In the genomic region with DNA sequence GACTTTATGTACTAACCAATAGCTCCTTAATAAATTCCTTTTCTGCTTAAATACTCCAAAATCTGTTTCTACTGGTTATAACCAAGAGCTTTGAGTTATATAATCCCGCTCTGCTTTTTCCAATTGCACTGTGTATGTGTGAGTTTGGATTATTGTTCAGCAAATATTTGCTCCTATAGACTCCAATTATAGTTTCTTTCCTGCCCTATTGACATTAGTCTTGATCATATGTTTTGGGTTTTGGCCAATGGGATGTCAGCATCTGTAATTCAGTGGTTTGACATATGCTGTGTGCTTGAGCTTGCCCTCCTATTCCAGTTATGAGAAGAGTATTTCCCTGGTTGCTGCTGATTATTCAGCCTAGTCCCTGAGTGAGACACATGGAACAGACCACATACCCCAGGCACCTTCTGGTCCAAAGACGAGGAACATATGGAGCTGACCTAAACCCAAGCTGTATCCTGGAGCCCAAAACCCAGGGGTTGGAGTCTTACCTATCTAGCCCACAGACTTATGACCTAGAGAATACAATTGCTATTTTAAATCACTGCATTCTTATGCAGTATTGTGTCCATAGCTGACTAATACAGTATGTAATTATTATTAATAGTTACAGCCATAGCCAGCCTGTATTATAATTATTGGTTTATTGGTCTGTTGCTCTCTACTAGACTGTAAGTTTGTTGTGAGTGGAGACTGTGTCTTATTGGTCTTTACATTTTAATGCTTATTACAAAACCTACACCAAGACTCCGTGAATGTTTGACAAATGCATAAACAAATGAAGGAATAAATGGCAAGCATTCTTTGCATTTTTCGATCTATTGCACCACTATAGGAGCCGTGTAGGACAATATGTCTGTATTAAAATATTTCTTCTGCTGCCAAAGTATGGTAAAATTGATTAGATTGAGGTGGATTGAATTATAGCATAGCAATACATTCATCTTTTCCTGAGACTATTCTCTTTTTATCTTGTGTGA, we compare ENCODE assay signal across 2 cellular contexts.
TF ChIP-seq lines count a peak whose summit lies in the region.

No MANE protein-coding gene starts in this region.

TF ChIP-seq in SK-N-SH treated with all-trans-retinoic acid at 6 μM for 48 hours, 23 proteins besides CTCF, POLR2A, EP300 and RAD21 (continued from another document):
- TF ChIP-seq, protein P1, sequence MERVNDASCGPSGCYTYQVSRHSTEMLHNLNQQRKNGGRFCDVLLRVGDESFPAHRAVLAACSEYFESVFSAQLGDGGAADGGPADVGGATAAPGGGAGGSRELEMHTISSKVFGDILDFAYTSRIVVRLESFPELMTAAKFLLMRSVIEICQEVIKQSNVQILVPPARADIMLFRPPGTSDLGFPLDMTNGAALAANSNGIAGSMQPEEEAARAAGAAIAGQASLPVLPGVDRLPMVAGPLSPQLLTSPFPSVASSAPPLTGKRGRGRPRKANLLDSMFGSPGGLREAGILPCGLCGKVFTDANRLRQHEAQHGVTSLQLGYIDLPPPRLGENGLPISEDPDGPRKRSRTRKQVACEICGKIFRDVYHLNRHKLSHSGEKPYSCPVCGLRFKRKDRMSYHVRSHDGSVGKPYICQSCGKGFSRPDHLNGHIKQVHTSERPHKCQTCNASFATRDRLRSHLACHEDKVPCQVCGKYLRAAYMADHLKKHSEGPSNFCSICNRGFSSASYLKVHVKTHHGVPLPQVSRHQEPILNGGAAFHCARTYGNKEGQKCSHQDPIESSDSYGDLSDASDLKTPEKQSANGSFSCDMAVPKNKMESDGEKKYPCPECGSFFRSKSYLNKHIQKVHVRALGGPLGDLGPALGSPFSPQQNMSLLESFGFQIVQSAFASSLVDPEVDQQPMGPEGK (CRISPR knock-in tag; IDR thresholded peaks at IDR 0.05; ENCODE audit: borderline replicate concordance) = no peak
- no peak for TF ChIP-seq CSRNP3 (CRISPR knock-in tag; IDR thresholded peaks at IDR 0.05)
- TF ChIP-seq CREB5 (CRISPR knock-in tag; IDR thresholded peaks at IDR 0.05; ENCODE audit: low read depth) = no peak
- no peak for TF ChIP-seq RARB (CRISPR knock-in tag; IDR thresholded peaks at IDR 0.05)
- TF ChIP-seq, protein P2, sequence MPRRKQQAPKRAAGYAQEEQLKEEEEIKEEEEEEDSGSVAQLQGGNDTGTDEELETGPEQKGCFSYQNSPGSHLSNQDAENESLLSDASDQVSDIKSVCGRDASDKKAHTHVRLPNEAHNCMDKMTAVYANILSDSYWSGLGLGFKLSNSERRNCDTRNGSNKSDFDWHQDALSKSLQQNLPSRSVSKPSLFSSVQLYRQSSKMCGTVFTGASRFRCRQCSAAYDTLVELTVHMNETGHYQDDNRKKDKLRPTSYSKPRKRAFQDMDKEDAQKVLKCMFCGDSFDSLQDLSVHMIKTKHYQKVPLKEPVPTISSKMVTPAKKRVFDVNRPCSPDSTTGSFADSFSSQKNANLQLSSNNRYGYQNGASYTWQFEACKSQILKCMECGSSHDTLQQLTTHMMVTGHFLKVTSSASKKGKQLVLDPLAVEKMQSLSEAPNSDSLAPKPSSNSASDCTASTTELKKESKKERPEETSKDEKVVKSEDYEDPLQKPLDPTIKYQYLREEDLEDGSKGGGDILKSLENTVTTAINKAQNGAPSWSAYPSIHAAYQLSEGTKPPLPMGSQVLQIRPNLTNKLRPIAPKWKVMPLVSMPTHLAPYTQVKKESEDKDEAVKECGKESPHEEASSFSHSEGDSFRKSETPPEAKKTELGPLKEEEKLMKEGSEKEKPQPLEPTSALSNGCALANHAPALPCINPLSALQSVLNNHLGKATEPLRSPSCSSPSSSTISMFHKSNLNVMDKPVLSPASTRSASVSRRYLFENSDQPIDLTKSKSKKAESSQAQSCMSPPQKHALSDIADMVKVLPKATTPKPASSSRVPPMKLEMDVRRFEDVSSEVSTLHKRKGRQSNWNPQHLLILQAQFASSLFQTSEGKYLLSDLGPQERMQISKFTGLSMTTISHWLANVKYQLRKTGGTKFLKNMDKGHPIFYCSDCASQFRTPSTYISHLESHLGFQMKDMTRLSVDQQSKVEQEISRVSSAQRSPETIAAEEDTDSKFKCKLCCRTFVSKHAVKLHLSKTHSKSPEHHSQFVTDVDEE (CRISPR knock-in tag; IDR thresholded peaks at IDR 0.05) = no peak
- no peak for TF ChIP-seq POU6F1 (CRISPR knock-in tag; IDR thresholded peaks at IDR 0.05; ENCODE audit: borderline replicate concordance, low read depth)
TF ChIP-seq in SK-N-SH treated with all-trans-retinoic acid at 6 μM for 48 hours: peak in this region for 0.

TF ChIP-seq in SK-N-SH, 30 proteins besides CTCF, POLR2A, EP300 and RAD21 (continued from another document):
- TF ChIP-seq, protein P3, sequence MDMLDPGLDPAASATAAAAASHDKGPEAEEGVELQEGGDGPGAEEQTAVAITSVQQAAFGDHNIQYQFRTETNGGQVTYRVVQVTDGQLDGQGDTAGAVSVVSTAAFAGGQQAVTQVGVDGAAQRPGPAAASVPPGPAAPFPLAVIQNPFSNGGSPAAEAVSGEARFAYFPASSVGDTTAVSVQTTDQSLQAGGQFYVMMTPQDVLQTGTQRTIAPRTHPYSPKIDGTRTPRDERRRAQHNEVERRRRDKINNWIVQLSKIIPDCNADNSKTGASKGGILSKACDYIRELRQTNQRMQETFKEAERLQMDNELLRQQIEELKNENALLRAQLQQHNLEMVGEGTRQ (IDR thresholded peaks at IDR 0.05; ENCODE audit: borderline replicate concordance, low read depth, low read length) = no peak
- TF ChIP-seq CHD2 (IDR thresholded peaks at IDR 0.05; ENCODE audit: low read length, partially characterized antibody) = no peak
